In genomic region chr1:51990478-51990965, GRCh38 we compare ENCODE assay signal across 8 cellular contexts. TPM values are rescaled to one million over a fixed set of nuclear protein-coding genes. Genes with fewer than 3 reads are reported as not detected.
DNase-seq lines count a peak whose midpoint lies in the region; ATAC-seq and TF ChIP-seq lines count a peak whose summit lies in the region.

Gene RAB3B, minus strand, starts transcription at chr1:51990700. Its CDS starts 13,583 bp downstream, at chr1:51977117.

- no peaks in the 10 kb centered on the region for H3K36me3 Mint-ChIP-seq in activated CD4-positive, alpha-beta memory T cell treated with anti-CD3 and anti-CD28 coated beads for 36 hours
- H3K36me3 Mint-ChIP-seq in mesothelial cell of epicardium = no peaks in the 10 kb centered on the region

- CTCF ChIA-PET in activated CD4-positive, alpha-beta memory T cell treated with anti-CD3 and anti-CD28 coated beads for 36 hours (lab: Charles Lee) = no interaction called here

- POLR2A ChIA-PET in activated CD4-positive, alpha-beta memory T cell treated with anti-CD3 and anti-CD28 coated beads for 36 hours (lab: Charles Lee) = no interaction called here

- ATAC-seq in HG02885 (IDR thresholded peaks at IDR 0.05; ENCODE audit: poor library complexity, unreplicated experiment) = peak; percentile 83

- DNase-seq in NCI-H2227 treated with DMSO at 0.1 percent for 48 hours (lab: John Stamatoyannopoulos, UW) (peak; percentile 26), mesothelial cell of epicardium (ENCODE audit: low spot score in 2 of 2, unreplicated experiment in 2 of 2) (peak; percentile 49 to 77), posterior vena cava (ENCODE audit: low spot score) (no peak)
- DNase-seq in activated CD4-positive, alpha-beta memory T cell treated with anti-CD3 and anti-CD28 coated beads for 36 hours = peak; percentile 88
- DNase-seq in effector CD8-positive, alpha-beta T cell (lab: John Stamatoyannopoulos, UW) = peak; percentile 67
- peak; percentile 75 for DNase-seq in stimulated activated CD8-positive, alpha-beta memory T cell treated with anti-CD3 and anti-CD28 coated beads, Interleukin-4, amount 100 ng/mL, for 24 hours (ENCODE audit: low read depth)

- H3K27me3 Mint-ChIP-seq in activated CD4-positive, alpha-beta memory T cell treated with anti-CD3 and anti-CD28 coated beads for 36 hours = peaks cover 28% of the 10 kb centered on the region
- peaks cover 51% of the 10 kb centered on the region for H3K27me3 Mint-ChIP-seq in mesothelial cell of epicardium (ENCODE audit: low read depth)

- TF ChIP-seq CTCF in GM12875 (IDR thresholded peaks at IDR 0.05; ENCODE audit: borderline replicate concordance, insufficient read depth, low read depth, low read length) (no peak), mesothelial cell of epicardium (IDR thresholded peaks at IDR 0.05; ENCODE audit: unreplicated experiment) (no peak)

- peak within 1 kb of the TSS; percentile 62 for H3K4me3 Mint-ChIP-seq in activated CD4-positive, alpha-beta memory T cell treated with anti-CD3 and anti-CD28 coated beads for 36 hours
- H3K4me3 Mint-ChIP-seq in mesothelial cell of epicardium = peak within 1 kb of the TSS; percentile 74

- intact Hi-C loops in activated CD4-positive, alpha-beta memory T cell treated with anti-CD3 and anti-CD28 coated beads for 36 hours (cut with micrococcal nuclease) = no loop called here
- intact Hi-C loops in posterior vena cava (cut with DNase I) = loop anchor here in 1 of 2 donors (10.0 kb wide), 1 partner anchor 86 kb away; no protein-coding TSS in a partner anchor

- H3K4me3 ChIP-seq in GM12875 (ENCODE audit: low read depth, low read length) = peak within 1 kb of the TSS; percentile 41

- H3K9me3 Mint-ChIP-seq in activated CD4-positive, alpha-beta memory T cell treated with anti-CD3 and anti-CD28 coated beads for 36 hours = no peaks in the 10 kb centered on the region
- H3K9me3 Mint-ChIP-seq in mesothelial cell of epicardium = no peaks in the 10 kb centered on the region

- H3K27ac Mint-ChIP-seq in activated CD4-positive, alpha-beta memory T cell treated with anti-CD3 and anti-CD28 coated beads for 36 hours = no peak within 1 kb of the TSS
- H3K27ac Mint-ChIP-seq in mesothelial cell of epicardium = no peak within 1 kb of the TSS

- H3K4me1 Mint-ChIP-seq in activated CD4-positive, alpha-beta memory T cell treated with anti-CD3 and anti-CD28 coated beads for 36 hours (ENCODE audit: low read depth) = peaks cover 8% of the 10 kb centered on the region
- no peaks in the 10 kb centered on the region for H3K4me1 Mint-ChIP-seq in mesothelial cell of epicardium

RNA-seq across cellular contexts. Expression of gene RAB3B, which starts in this region (rescaled TPM):
- under 1 TPM; 0.17 to 0.21 TPM for total RNA-seq in activated CD4-positive, alpha-beta memory T cell treated with anti-CD3 and anti-CD28 coated beads for 36 hours
- 3.8 to 4.0 TPM (median 3.9 TPM) in 3 replicates for total RNA-seq in mesothelial cell of epicardium
- total RNA-seq in posterior vena cava = under 1 TPM in 1 of 2 donors, not detected in 1; 0.05 TPM

Comparison
In these comparisons a context has a peak if more than half of its experiments do, and no peak if none do; other contexts are left out.
1. Peak in DNase-seq in activated CD4-positive, alpha-beta memory T cell treated with anti-CD3 and anti-CD28 coated beads for 36 hours; RNA of the gene not detected or under 1 TPM.